Comparison of ENCODE assay signal across 21 cellular contexts in the genomic region with DNA sequence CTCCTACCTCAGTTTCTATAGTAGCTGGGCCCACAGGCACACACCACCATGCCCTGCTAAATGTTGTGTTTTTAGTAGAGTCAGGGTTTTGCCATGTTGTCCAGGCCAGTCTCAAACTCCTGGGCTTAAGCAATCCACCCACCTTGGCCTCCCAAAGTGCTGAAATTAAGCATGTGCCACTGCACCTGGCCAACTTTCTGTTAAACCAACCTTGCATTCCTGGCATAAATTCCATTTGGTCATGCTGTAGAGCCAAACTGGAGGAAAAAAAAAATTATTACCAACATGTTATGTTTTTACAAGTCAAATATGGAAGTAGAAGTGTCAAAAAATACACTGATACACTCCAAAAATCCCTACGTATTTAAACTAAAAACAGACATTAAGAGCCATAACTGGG.
"Had no signal": no experiment of that assay in that cellular context is flagged by ENCODE, and none has a peak within 500 bp of the region (broad histone marks: within the 10 kb centered on the region; RNA-seq: fewer than 3 reads in every experiment).

No MANE protein-coding gene starts in this region.

- H3K4me1 ChIP-seq: gastroesophageal sphincter, parathyroid adenoma, prostate gland, spleen, transverse colon had no signal

- ATAC-seq: gastroesophageal sphincter; naive thymus-derived CD4-positive, alpha-beta T cell; sciatic nerve had no signal

- H3K9ac ChIP-seq: parathyroid adenoma had no signal

- H3K9me3 ChIP-seq: prostate gland had no signal

- FAIRE-seq: keratinocyte had no signal

- H3K27me3 ChIP-seq: esophagus muscularis mucosa, gastroesophageal sphincter, spleen, stomach, transverse colon had no signal

- H3K27ac ChIP-seq: coronary artery, esophagus muscularis mucosa, gastroesophageal sphincter, parathyroid adenoma, prostate gland, spleen, stomach, thoracic aorta, transverse colon had no signal

- DNase-seq: effector CD4-positive, alpha-beta T cell; immature natural killer cell; left cardiac atrium; left ventricle myocardium superior; naive thymus-derived CD4-positive, alpha-beta T cell; nephron progenitor cell; retina; spleen; stimulated activated CD4-positive, alpha-beta T cell treated with anti-CD3 and anti-CD28 coated beads, Interleukin-2, amount 100 ng/mL, for 24 hours; stimulated activated naive CD4-positive, alpha-beta T cell; stomach; substantia nigra; transverse colon had no signal

- H3K79me2 ChIP-seq: parathyroid adenoma had no signal

- H3K4me3 ChIP-seq: coronary artery, esophagus muscularis mucosa, gastroesophageal sphincter, prostate gland, spleen, stomach, thoracic aorta, transverse colon had no signal

- H2AFZ ChIP-seq: parathyroid adenoma had no signal
